Comparison of ENCODE assay signal across 1 cellular context in genomic region chr2:216151313-216152030, GRCh38.
TF ChIP-seq lines count a peak whose summit lies in the region.

No MANE protein-coding gene starts in this region.

TF ChIP-seq in GM23338, 12 proteins besides CTCF, POLR2A, EP300 and RAD21 (continued from another document):
- TF ChIP-seq ZNF462 (CRISPR knock-in tag; IDR thresholded peaks at IDR 0.05) (no peak), NANOG (IDR thresholded peaks at IDR 0.05; ENCODE audit: borderline replicate concordance) (no peak), ZNF114 (CRISPR knock-in tag; IDR thresholded peaks at IDR 0.05) (no peak), ZNF331 (CRISPR knock-in tag; IDR thresholded peaks at IDR 0.05; ENCODE audit: low read depth) (no peak)
